ENCODE assay signal across 27 cellular contexts in the genomic region with DNA sequence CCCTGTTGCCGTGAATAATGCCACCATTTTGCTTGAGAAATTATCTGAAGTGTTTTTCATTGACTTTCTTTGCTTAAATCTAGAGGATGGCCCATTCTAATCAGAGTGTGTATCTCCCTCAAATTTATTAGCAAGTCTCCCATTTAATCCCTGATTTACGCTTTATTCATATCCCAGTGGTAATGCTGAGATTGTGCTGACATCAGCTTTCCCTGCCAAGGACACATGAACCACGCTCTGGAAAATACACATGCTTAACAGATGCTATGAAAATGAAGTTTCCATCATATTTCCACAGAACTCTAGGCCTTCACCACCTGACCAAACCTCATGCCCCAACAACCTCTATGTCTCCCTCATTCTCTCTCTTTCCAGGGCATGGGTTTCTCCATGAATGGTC.
"Had no signal": no experiment of that assay in that cellular context is flagged by ENCODE, and none has a peak within 500 bp of the region (broad histone marks: within the 10 kb centered on the region; RNA-seq: fewer than 3 reads in every experiment).

No MANE protein-coding gene starts in this region.

- FAIRE-seq: urothelium cell line had no signal

- H3K27ac ChIP-seq: stomach, suprapubic skin, testis, thoracic aorta, thyroid gland, tibial artery, tibial nerve, transverse colon, upper lobe of left lung, upper lobe of right lung, uterus, vagina had no signal

- H3K4me3 ChIP-seq: stomach, suprapubic skin, testis, thoracic aorta, thyroid gland, tibial artery, tibial nerve, transverse colon, upper lobe of left lung, upper lobe of right lung, uterus, vagina had no signal

- ATAC-seq: stimulated activated effector memory CD8-positive, alpha-beta T cell treated with anti-CD3 and anti-CD28 coated beads, Interleukin-12 subunit alpha, Interleukin-12 subunit beta, amount 100 ng/mL, for 72 hours; stimulated activated memory B cell treated with anti-CD40 and anti-IgM and Interleukin-4, amounts not matched to agents 10 μg/mL and 1 μg/mL and 100 μg/mL, for 72 hours; stimulated activated naive B cell treated with anti-CD40 and anti-IgM and Interleukin-4, amounts not matched to agents 10 μg/mL and 1 μg/mL and 100 μg/mL, for 72 hours; stimulated activated naive CD8-positive, alpha-beta T cell treated with anti-CD3 and anti-CD28 coated beads, Interleukin-15, amount 100 ng/mL, for 72 hours; stimulated activated naive CD8-positive, alpha-beta T cell treated with anti-CD3 and anti-CD28 coated beads, Interleukin-15, Interleukin-2, amounts not matched to agents 100 U/mL and 50 U/mL, for 24 hours; upper lobe of right lung had no signal

- H3K36me3 ChIP-seq: stomach, suprapubic skin, thoracic aorta, thyroid gland, tibial artery, tibial nerve, transverse colon, upper lobe of left lung, upper lobe of right lung, uterus, vagina had no signal

- DNase-seq: stimulated activated CD4-positive, alpha-beta T cell treated with anti-CD3 and anti-CD28 coated beads, Interleukin-2, amount 100 ng/mL, for 48 hours; stimulated activated CD4-positive, alpha-beta T cell treated with anti-CD3 and anti-CD28 coated beads, Interleukin-4, amount 100 ng/mL, for 1 hour; stimulated activated CD4-positive, alpha-beta T cell treated with anti-CD3 and anti-CD28 coated beads, Interleukin-4, amount 100 ng/mL, for 24 hours; stimulated activated CD4-positive, alpha-beta T cell treated with anti-CD3 and anti-CD28 coated beads, Interleukin-4, amount 100 ng/mL, for 4 hours; stimulated activated CD8-positive, alpha-beta memory T cell treated with anti-CD3 and anti-CD28 coated beads, Interleukin-4, amount 100 ng/mL, for 48 hours; stimulated activated naive B cell treated with anti-CD40 and anti-IgM and Interleukin-4, amounts not matched to agents 10 μg/mL and 1 μg/mL and 100 μg/mL, for 72 hours; stimulated activated naive CD4-positive, alpha-beta T cell; stimulated activated naive CD4-positive, alpha-beta T cell treated with Interleukin-2 at 50 U/mL for 16 hours; stimulated activated naive CD8-positive, alpha-beta T cell treated with anti-CD3 and anti-CD28 coated beads, Interleukin-15, amount 100 ng/mL, for 72 hours; stimulated activated naive CD8-positive, alpha-beta T cell treated with anti-CD3 and anti-CD28 coated beads, Interleukin-15, Interleukin-2, amounts not matched to agents 100 U/mL and 50 U/mL, for 24 hours; stomach; substantia nigra; testis; thyroid gland; tibial artery; transverse colon; trophoblast cell; upper lobe of left lung; upper lobe of right lung; uterus had no signal

- H3K27me3 ChIP-seq: stomach, suprapubic skin, testis, thyroid gland, tibial artery, tibial nerve, transverse colon, upper lobe of left lung, upper lobe of right lung, uterus, vagina had no signal

- H3K9me3 ChIP-seq: stomach, suprapubic skin, testis, thoracic aorta, thyroid gland, tibial artery, tibial nerve, transverse colon, upper lobe of left lung, upper lobe of right lung, uterus, vagina had no signal

- H3K4me1 ChIP-seq: stomach, suprapubic skin, testis, thyroid gland, tibial artery, tibial nerve, transverse colon, upper lobe of left lung, upper lobe of right lung, uterus, vagina had no signal
